13 cellular contexts compared by ENCODE assay signal in genomic region chr13:29397265-29397664, GRCh38.
"Had no signal": no experiment of that assay in that cellular context is flagged by ENCODE, and none has a peak within 500 bp of the region (broad histone marks: within the 10 kb centered on the region; RNA-seq: fewer than 3 reads in every experiment).

No MANE protein-coding gene starts in this region.

- H3K36me3 ChIP-seq: prostate gland, stomach, vagina had no signal

- H3K4me3 ChIP-seq: body of pancreas, mucosa of descending colon, prostate gland, stomach, vagina had no signal

- H3K4me1 ChIP-seq: body of pancreas, prostate gland, stomach, vagina had no signal

- ATAC-seq: activated CD4-positive, alpha-beta T cell treated with anti-CD3 and anti-CD28 coated beads for 36 hours; body of pancreas; esophagus mucosa; mucosa of descending colon; right cardiac atrium had no signal

- H3K27me3 ChIP-seq: body of pancreas, vagina had no signal

- H3K9me3 ChIP-seq: body of pancreas, mucosa of descending colon, prostate gland, stomach, vagina had no signal

- DNase-seq: activated CD4-positive, alpha-beta T cell treated with anti-CD3 and anti-CD28 coated beads for 36 hours; activated CD4-positive, alpha-beta T cell treated with anti-CD3 and anti-CD28 coated beads, Interleukin-2, amount 50 U/mL, for 48 hours; body of pancreas; cortex of kidney; mucosa of descending colon; naive B cell; right cardiac atrium; small intestine; stimulated activated CD4-positive, alpha-beta T cell treated with anti-CD3 and anti-CD28 coated beads, Interleukin-4, amount 100 ng/mL, for 1 hour; stomach had no signal

- H3K27ac ChIP-seq: body of pancreas, prostate gland, stomach, vagina had no signal
